In the genomic region with DNA sequence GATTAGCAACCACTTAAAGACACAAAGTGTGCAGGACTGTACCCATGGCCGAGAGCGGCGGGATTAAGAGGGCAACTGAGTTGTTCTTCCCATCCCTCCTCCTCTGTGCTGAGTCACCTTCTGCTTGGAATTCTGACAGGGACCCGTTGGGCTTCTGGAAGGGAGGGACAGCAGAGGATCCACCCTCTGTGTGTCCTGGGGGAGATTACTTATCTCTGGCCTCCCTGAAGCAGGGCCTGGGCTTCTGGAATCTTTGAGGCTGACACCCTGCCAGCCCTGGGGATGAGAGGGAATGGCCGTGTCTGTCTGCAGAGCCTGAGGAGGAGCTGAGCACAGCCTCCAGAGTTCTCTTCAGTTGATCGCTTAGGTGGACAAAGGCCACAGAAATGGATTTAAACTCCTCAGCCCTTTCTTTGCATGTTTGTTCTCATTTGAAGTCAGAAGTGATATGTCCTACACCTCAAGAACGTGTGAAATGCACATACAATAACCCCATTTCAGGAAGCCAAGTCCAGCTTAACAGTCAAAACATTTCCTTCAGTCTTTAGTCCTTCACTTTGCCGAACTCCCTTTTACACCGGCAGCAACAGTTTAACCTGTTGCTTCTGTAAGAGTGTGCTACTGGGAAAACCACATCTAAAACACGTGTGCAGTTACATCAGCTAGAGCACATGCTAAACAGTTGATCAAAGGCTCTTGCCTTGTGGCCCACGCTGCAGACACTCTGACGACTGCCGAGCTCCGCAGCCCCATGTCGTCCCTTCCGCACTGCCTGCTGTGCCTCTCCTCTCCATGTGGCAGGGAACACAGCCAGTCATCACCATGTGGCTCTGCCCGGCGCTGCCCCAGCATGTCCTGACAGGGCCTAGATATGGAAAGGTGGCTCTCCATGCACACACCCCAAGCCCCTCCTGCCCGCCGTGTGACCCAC, we compare ENCODE assay signal across 1 cellular context.
TF ChIP-seq lines count a peak whose summit lies in the region.

No MANE protein-coding gene starts in this region.

TF ChIP-seq in K562, 482 proteins besides CTCF, POLR2A, EP300 and RAD21 (continued from another document and continues in another):
- TF ChIP-seq, protein P1, sequence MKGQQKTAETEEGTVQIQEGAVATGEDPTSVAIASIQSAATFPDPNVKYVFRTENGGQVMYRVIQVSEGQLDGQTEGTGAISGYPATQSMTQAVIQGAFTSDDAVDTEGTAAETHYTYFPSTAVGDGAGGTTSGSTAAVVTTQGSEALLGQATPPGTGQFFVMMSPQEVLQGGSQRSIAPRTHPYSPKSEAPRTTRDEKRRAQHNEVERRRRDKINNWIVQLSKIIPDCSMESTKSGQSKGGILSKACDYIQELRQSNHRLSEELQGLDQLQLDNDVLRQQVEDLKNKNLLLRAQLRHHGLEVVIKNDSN (CRISPR knock-in tag; IDR thresholded peaks at IDR 0.05): peak; percentile 62
- TF ChIP-seq NFE2L1 (tag; IDR thresholded peaks at IDR 0.05; ENCODE audit: borderline replicate concordance, low read depth) (0 out of 2 replicates have a peak, but pooled peaks have one; percentile 9), HEY1 (CRISPR knock-in tag; IDR thresholded peaks at IDR 0.05; ENCODE audit: borderline replicate concordance) (no peak), ZNF764 (CRISPR knock-in tag; IDR thresholded peaks at IDR 0.05; ENCODE audit: low read depth) (peak; percentile 37; the same call in 1 of the 2 replicates), ZNF668 (CRISPR knock-in tag; IDR thresholded peaks at IDR 0.05) (peak; percentile 92), ZFP1 (CRISPR knock-in tag; IDR thresholded peaks at IDR 0.05) (no peak; the same call in 1 of the 2 replicates), PCBP1 (IDR thresholded peaks at IDR 0.05; ENCODE audit: low read depth, low read length, poor library complexity, severe bottlenecking) (no peak), BHLHE40 (IDR thresholded peaks at IDR 0.05; ENCODE audit: low read length) (no peak), KDM1A (IDR thresholded peaks at IDR 0.05) (no peak), BDP1 (IDR thresholded peaks at IDR 0.05; ENCODE audit: insufficient read depth, insufficient read length) (no peak), JUN (IDR thresholded peaks at IDR 0.05; ENCODE audit: borderline replicate concordance, low read depth, low read length) (no peak), JUN (CRISPR knock-in tag; IDR thresholded peaks at IDR 0.05; ENCODE audit: borderline replicate concordance) (peak; percentile 27; the same call in 1 of the 2 replicates), ZNF589 (CRISPR knock-in tag; IDR thresholded peaks at IDR 0.05; ENCODE audit: low read depth) (peak; percentile 59; the same call in 1 of the 2 replicates), TCF7 (IDR thresholded peaks at IDR 0.05; ENCODE audit: borderline replicate concordance) (no peak), TCF7L2 (IDR thresholded peaks at IDR 0.05; ENCODE audit: low read depth, low read length) (no peak), HDAC8 (tag; IDR thresholded peaks at IDR 0.05) (0 out of 2 replicates have a peak, but pooled peaks have one; percentile 51), SETDB1 (IDR thresholded peaks at IDR 0.05; ENCODE audit: low read length) (no peak), ZNF146 (CRISPR knock-in tag; IDR thresholded peaks at IDR 0.05; ENCODE audit: unreplicated experiment) (no peak), RB1 (IDR thresholded peaks at IDR 0.05; ENCODE audit: low read depth) (no peak)
- TF ChIP-seq, protein P2, sequence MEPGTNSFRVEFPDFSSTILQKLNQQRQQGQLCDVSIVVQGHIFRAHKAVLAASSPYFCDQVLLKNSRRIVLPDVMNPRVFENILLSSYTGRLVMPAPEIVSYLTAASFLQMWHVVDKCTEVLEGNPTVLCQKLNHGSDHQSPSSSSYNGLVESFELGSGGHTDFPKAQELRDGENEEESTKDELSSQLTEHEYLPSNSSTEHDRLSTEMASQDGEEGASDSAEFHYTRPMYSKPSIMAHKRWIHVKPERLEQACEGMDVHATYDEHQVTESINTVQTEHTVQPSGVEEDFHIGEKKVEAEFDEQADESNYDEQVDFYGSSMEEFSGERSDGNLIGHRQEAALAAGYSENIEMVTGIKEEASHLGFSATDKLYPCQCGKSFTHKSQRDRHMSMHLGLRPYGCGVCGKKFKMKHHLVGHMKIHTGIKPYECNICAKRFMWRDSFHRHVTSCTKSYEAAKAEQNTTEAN (CRISPR knock-in tag; IDR thresholded peaks at IDR 0.05): no peak
- TF ChIP-seq, protein P3, sequence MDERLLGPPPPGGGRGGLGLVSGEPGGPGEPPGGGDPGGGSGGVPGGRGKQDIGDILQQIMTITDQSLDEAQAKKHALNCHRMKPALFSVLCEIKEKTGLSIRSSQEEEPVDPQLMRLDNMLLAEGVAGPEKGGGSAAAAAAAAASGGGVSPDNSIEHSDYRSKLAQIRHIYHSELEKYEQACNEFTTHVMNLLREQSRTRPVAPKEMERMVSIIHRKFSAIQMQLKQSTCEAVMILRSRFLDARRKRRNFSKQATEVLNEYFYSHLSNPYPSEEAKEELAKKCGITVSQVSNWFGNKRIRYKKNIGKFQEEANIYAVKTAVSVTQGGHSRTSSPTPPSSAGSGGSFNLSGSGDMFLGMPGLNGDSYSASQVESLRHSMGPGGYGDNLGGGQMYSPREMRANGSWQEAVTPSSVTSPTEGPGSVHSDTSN (CRISPR knock-in tag; IDR thresholded peaks at IDR 0.05; ENCODE audit: low read depth): no peak
- TF ChIP-seq, protein P3 (tag; conservative IDR thresholded peaks at IDR 0.05; ENCODE audit: low read depth): no peak; the same call in 1 of the 2 replicates
- TF ChIP-seq, protein P4, sequence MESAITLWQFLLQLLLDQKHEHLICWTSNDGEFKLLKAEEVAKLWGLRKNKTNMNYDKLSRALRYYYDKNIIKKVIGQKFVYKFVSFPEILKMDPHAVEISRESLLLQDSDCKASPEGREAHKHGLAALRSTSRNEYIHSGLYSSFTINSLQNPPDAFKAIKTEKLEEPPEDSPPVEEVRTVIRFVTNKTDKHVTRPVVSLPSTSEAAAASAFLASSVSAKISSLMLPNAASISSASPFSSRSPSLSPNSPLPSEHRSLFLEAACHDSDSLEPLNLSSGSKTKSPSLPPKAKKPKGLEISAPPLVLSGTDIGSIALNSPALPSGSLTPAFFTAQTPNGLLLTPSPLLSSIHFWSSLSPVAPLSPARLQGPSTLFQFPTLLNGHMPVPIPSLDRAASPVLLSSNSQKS (CRISPR knock-in tag; IDR thresholded peaks at IDR 0.05): no peak
- TF ChIP-seq, protein P5, sequence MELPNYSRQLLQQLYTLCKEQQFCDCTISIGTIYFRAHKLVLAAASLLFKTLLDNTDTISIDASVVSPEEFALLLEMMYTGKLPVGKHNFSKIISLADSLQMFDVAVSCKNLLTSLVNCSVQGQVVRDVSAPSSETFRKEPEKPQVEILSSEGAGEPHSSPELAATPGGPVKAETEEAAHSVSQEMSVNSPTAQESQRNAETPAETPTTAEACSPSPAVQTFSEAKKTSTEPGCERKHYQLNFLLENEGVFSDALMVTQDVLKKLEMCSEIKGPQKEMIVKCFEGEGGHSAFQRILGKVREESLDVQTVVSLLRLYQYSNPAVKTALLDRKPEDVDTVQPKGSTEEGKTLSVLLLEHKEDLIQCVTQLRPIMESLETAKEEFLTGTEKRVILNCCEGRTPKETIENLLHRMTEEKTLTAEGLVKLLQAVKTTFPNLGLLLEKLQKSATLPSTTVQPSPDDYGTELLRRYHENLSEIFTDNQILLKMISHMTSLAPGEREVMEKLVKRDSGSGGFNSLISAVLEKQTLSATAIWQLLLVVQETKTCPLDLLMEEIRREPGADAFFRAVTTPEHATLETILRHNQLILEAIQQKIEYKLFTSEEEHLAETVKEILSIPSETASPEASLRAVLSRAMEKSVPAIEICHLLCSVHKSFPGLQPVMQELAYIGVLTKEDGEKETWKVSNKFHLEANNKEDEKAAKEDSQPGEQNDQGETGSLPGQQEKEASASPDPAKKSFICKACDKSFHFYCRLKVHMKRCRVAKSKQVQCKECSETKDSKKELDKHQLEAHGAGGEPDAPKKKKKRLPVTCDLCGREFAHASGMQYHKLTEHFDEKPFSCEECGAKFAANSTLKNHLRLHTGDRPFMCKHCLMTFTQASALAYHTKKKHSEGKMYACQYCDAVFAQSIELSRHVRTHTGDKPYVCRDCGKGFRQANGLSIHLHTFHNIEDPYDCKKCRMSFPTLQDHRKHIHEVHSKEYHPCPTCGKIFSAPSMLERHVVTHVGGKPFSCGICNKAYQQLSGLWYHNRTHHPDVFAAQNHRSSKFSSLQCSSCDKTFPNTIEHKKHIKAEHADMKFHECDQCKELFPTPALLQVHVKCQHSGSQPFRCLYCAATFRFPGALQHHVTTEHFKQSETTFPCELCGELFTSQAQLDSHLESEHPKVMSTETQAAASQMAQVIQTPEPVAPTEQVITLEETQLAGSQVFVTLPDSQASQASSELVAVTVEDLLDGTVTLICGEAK (IDR thresholded peaks at IDR 0.05): no peak; the same call in 1 of the 2 replicates
- TF ChIP-seq, protein P5 (CRISPR knock-in tag; IDR thresholded peaks at IDR 0.05): no peak
- TF ChIP-seq, protein P6, sequence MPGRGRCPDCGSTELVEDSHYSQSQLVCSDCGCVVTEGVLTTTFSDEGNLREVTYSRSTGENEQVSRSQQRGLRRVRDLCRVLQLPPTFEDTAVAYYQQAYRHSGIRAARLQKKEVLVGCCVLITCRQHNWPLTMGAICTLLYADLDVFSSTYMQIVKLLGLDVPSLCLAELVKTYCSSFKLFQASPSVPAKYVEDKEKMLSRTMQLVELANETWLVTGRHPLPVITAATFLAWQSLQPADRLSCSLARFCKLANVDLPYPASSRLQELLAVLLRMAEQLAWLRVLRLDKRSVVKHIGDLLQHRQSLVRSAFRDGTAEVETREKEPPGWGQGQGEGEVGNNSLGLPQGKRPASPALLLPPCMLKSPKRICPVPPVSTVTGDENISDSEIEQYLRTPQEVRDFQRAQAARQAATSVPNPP (IDR thresholded peaks at IDR 0.05; ENCODE audit: borderline replicate concordance, insufficient read depth, insufficient read length): no peak
- TF ChIP-seq, protein P7, sequence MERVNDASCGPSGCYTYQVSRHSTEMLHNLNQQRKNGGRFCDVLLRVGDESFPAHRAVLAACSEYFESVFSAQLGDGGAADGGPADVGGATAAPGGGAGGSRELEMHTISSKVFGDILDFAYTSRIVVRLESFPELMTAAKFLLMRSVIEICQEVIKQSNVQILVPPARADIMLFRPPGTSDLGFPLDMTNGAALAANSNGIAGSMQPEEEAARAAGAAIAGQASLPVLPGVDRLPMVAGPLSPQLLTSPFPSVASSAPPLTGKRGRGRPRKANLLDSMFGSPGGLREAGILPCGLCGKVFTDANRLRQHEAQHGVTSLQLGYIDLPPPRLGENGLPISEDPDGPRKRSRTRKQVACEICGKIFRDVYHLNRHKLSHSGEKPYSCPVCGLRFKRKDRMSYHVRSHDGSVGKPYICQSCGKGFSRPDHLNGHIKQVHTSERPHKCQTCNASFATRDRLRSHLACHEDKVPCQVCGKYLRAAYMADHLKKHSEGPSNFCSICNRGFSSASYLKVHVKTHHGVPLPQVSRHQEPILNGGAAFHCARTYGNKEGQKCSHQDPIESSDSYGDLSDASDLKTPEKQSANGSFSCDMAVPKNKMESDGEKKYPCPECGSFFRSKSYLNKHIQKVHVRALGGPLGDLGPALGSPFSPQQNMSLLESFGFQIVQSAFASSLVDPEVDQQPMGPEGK (CRISPR knock-in tag; IDR thresholded peaks at IDR 0.05; ENCODE audit: borderline replicate concordance): no peak
- TF ChIP-seq, protein P8, sequence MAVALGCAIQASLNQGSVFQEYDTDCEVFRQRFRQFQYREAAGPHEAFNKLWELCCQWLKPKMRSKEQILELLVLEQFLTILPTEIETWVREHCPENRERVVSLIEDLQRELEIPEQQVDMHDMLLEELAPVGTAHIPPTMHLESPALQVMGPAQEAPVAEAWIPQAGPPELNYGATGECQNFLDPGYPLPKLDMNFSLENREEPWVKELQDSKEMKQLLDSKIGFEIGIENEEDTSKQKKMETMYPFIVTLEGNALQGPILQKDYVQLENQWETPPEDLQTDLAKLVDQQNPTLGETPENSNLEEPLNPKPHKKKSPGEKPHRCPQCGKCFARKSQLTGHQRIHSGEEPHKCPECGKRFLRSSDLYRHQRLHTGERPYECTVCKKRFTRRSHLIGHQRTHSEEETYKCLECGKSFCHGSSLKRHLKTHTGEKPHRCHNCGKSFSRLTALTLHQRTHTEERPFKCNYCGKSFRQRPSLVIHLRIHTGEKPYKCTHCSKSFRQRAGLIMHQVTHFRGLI (CRISPR knock-in tag; IDR thresholded peaks at IDR 0.05): no peak
- TF ChIP-seq, protein P9, sequence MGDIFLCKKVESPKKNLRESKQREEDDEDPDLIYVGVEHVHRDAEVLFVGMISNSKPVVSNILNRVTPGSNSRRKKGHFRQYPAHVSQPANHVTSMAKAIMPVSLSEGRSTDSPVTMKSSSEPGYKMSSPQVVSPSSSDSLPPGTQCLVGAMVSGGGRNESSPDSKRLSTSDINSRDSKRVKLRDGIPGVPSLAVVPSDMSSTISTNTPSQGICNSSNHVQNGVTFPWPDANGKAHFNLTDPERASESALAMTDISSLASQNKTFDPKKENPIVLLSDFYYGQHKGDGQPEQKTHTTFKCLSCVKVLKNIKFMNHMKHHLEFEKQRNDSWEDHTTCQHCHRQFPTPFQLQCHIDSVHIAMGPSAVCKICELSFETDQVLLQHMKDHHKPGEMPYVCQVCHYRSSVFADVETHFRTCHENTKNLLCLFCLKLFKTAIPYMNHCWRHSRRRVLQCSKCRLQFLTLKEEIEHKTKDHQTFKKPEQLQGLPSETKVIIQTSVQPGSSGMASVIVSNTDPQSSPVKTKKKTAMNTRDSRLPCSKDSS (IDR thresholded peaks at IDR 0.05; ENCODE audit: low read depth, partially characterized antibody): no peak
